ENCODE assay signal across 12 cellular contexts in the genomic region with DNA sequence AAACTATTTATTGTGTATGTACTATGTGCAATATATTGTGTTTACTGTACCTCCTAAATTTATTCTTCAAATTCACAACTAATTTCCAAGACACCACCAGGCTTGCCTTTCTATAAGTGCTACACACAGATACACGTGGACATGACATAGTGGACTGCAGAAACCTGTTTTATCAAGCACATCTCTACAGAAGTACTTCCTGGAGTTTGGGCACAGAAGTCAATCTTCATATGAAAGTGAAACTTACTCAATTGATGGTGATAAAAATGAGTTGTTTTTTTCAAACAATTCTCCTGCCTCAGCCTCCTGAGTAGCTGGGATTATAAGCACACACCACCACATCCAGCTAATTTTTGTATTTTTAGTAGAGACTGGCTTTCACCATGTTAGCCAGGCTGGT. TPM values are rescaled to one million over a fixed set of nuclear protein-coding genes. Genes with fewer than 3 reads are reported as not detected.
DNase-seq lines count a peak whose midpoint lies in the region; ATAC-seq and TF ChIP-seq lines count a peak whose summit lies in the region.
"Had no signal": no experiment of that assay in that cellular context is flagged by ENCODE, and none has a peak within 500 bp of the region (broad histone marks: within the 10 kb centered on the region; RNA-seq: fewer than 3 reads in every experiment).

No MANE protein-coding gene starts in this region.

- H3K27ac Mint-ChIP-seq in central memory CD8-positive, alpha-beta T cell (ENCODE audit: low read depth), result peak overlapping the region; percentile 26
- H3K27ac Mint-ChIP-seq: stimulated activated naive B cell treated with anti-CD40 and anti-IgM and Interleukin-4, amounts not matched to agents 10 μg/mL and 1 μg/mL and 100 μg/mL, for 72 hours had no signal

- no peak overlapping the region for H3K27ac ChIP-seq in suprapubic skin
- H3K27ac ChIP-seq: gastroesophageal sphincter had no signal

- no peaks in the 10 kb centered on the region for H3K9me3 Mint-ChIP-seq in central memory CD8-positive, alpha-beta T cell
- H3K9me3 Mint-ChIP-seq: stimulated activated naive B cell treated with anti-CD40 and anti-IgM and Interleukin-4, amounts not matched to agents 10 μg/mL and 1 μg/mL and 100 μg/mL, for 72 hours had no signal

- peak; percentile 87 for ATAC-seq in GM19043 (IDR thresholded peaks at IDR 0.05; ENCODE audit: low read depth, unreplicated experiment)
- peak; percentile 74 for ATAC-seq in HG03354 (IDR thresholded peaks at IDR 0.05; ENCODE audit: poor library complexity, severe bottlenecking, unreplicated experiment)
- ATAC-seq in central memory CD8-positive, alpha-beta T cell (replicated peaks; ENCODE audit: extremely low read depth, poor library complexity, severe bottlenecking), result no peak
- ATAC-seq: gastroesophageal sphincter; stimulated activated naive B cell treated with anti-CD40 and anti-IgM and Interleukin-4, amounts not matched to agents 10 μg/mL and 1 μg/mL and 100 μg/mL, for 72 hours had no signal

- peak; percentile 17 for DNase-seq in GM10266 (ENCODE audit: extremely low spot score)
- no peak for DNase-seq in central memory CD8-positive, alpha-beta T cell (ENCODE audit: low spot score in 2 of 2)
- DNase-seq in DMS 273 (lab: John Stamatoyannopoulos, UW; ENCODE audit: unreplicated experiment), result no peak
- no peak for DNase-seq in mucosa of gallbladder (ENCODE audit: low spot score)
- no peak for DNase-seq in suprapubic skin (ENCODE audit: low spot score in 2 of 2)
- DNase-seq: Calu3; MG63; NCI-H748 treated with DMSO at 0.1 percent for 48 hours; stimulated activated naive B cell treated with anti-CD40 and anti-IgM and Interleukin-4, amounts not matched to agents 10 μg/mL and 1 μg/mL and 100 μg/mL, for 72 hours had no signal

- no peaks in the 10 kb centered on the region for H3K9me3 ChIP-seq in suprapubic skin
- H3K9me3 ChIP-seq: gastroesophageal sphincter, MG63 had no signal

- no peak for TF ChIP-seq POLR2A in suprapubic skin (IDR thresholded peaks at IDR 0.05)

- WGBS in suprapubic skin, result 56% methylated on average over 1 of the region's 1 CpG

- no peak overlapping the region for H3K4me3 Mint-ChIP-seq in central memory CD8-positive, alpha-beta T cell
- H3K4me3 Mint-ChIP-seq: stimulated activated naive B cell treated with anti-CD40 and anti-IgM and Interleukin-4, amounts not matched to agents 10 μg/mL and 1 μg/mL and 100 μg/mL, for 72 hours had no signal

- no peak overlapping the region for H3K4me3 ChIP-seq in suprapubic skin
- H3K4me3 ChIP-seq: gastroesophageal sphincter, MG63 had no signal

- H3K4me1 Mint-ChIP-seq in central memory CD8-positive, alpha-beta T cell, result peaks cover 6% of the 10 kb centered on the region

- H3K36me3 Mint-ChIP-seq in central memory CD8-positive, alpha-beta T cell (ENCODE audit: insufficient read depth), result no peaks in the 10 kb centered on the region

- no peaks in the 10 kb centered on the region for H3K4me1 ChIP-seq in suprapubic skin
- H3K4me1 ChIP-seq: gastroesophageal sphincter had no signal

- H3K27me3 ChIP-seq in suprapubic skin, result no peaks in the 10 kb centered on the region
- H3K27me3 ChIP-seq: gastroesophageal sphincter, MG63 had no signal

- no peaks in the 10 kb centered on the region for H3K27me3 Mint-ChIP-seq in central memory CD8-positive, alpha-beta T cell
- H3K27me3 Mint-ChIP-seq: stimulated activated naive B cell treated with anti-CD40 and anti-IgM and Interleukin-4, amounts not matched to agents 10 μg/mL and 1 μg/mL and 100 μg/mL, for 72 hours had no signal

- peaks cover 17% of the 10 kb centered on the region for H3K36me3 ChIP-seq in suprapubic skin

- TF ChIP-seq EP300 in suprapubic skin (IDR thresholded peaks at IDR 0.05), result no peak

- TF ChIP-seq CTCF in GM10266 (IDR thresholded peaks at IDR 0.05; ENCODE audit: control insufficient read depth, insufficient read depth, low read depth, missing control alignments) (no peak), suprapubic skin (IDR thresholded peaks at IDR 0.05) (no peak)

RNA-seq across cellular contexts. Expression of a gene that starts 57.6 kb away (rescaled TPM):
- total RNA-seq in mucosa of gallbladder, result 14.8 TPM
- total RNA-seq in suprapubic skin, result 10 to 100 TPM in 3 of 4 donors, 1 to 10 TPM in 1; 6.4 to 17.9 (median 14.0) TPM

RNA-seq across cellular contexts. Expression of a gene that starts 57.7 kb away (rescaled TPM):
- total RNA-seq in mucosa of gallbladder (6.5 TPM), suprapubic skin (1 to 10 TPM; 3.8 to 6.3 (median 5.3) TPM)
